In genomic region chr9:36163049-36163839, GRCh38 we compare ENCODE assay signal across 1 cellular context.
TF ChIP-seq lines count a peak whose summit lies in the region.

No MANE protein-coding gene starts in this region.

TF ChIP-seq in SK-N-SH, 30 proteins besides CTCF, POLR2A, EP300 and RAD21 (continued from another document):
- TF ChIP-seq USF2 (IDR thresholded peaks at IDR 0.05; ENCODE audit: borderline replicate concordance, low read depth, low read length) (no peak), RFX5 (IDR thresholded peaks at IDR 0.05; ENCODE audit: low read length) (no peak), JUND (IDR thresholded peaks at IDR 0.05) (no peak), RXRA (IDR thresholded peaks at IDR 0.05; ENCODE audit: borderline replicate concordance, low read depth) (peak; percentile 74; the same call in 1 of the 2 replicates), CHD2 (IDR thresholded peaks at IDR 0.05; ENCODE audit: low read length, partially characterized antibody) (peak; percentile 97), GATA2 (CRISPR knock-in tag; IDR thresholded peaks at IDR 0.05) (no peak), MEF2A (IDR thresholded peaks at IDR 0.05; ENCODE audit: borderline replicate concordance, low read depth) (no peak), YY1 (IDR thresholded peaks at IDR 0.05; ENCODE audit: low read depth) (peak; percentile 64; the same call in 1 of the 2 replicates), TCF12 (IDR thresholded peaks at IDR 0.05) (peak; percentile 81), PBX3 (IDR thresholded peaks at IDR 0.05) (peak; percentile 43), ELF1 (IDR thresholded peaks at IDR 0.05) (no peak), TAF1 (IDR thresholded peaks at IDR 0.05; ENCODE audit: borderline replicate concordance, low read depth, low read length) (peak; percentile 32; the same call in 1 of the 2 replicates), REST (IDR thresholded peaks at IDR 0.05; ENCODE audit: low read depth, low read length) (0 out of 2 replicates have a peak, but pooled peaks have one; percentile 20), MAX (IDR thresholded peaks at IDR 0.05; ENCODE audit: low read depth) (peak; percentile 6; the same call in 1 of the 2 replicates), USF1 (IDR thresholded peaks at IDR 0.05; ENCODE audit: borderline replicate concordance, low read depth) (no peak), SIN3A (IDR thresholded peaks at IDR 0.05; ENCODE audit: borderline replicate concordance, low read depth, low read length) (no peak), NFIC (IDR thresholded peaks at IDR 0.05; ENCODE audit: borderline replicate concordance) (peak; percentile 96), POLR2AphosphoS5 (IDR thresholded peaks at IDR 0.05; ENCODE audit: low read depth, low read length) (no peak; the same call in 1 of the 2 replicates), RCOR1 (IDR thresholded peaks at IDR 0.05; ENCODE audit: low read length) (peak; percentile 33; the same call in 1 of the 2 replicates), EZH2phosphoT487 (IDR thresholded peaks at IDR 0.05; ENCODE audit: borderline replicate concordance, low read depth) (no peak), TEAD4 (IDR thresholded peaks at IDR 0.05; ENCODE audit: borderline replicate concordance, insufficient read depth) (no peak; the same call in 1 of the 2 replicates), SMC3 (IDR thresholded peaks at IDR 0.05; ENCODE audit: low read depth, low read length) (no peak)
